In the genomic region with DNA sequence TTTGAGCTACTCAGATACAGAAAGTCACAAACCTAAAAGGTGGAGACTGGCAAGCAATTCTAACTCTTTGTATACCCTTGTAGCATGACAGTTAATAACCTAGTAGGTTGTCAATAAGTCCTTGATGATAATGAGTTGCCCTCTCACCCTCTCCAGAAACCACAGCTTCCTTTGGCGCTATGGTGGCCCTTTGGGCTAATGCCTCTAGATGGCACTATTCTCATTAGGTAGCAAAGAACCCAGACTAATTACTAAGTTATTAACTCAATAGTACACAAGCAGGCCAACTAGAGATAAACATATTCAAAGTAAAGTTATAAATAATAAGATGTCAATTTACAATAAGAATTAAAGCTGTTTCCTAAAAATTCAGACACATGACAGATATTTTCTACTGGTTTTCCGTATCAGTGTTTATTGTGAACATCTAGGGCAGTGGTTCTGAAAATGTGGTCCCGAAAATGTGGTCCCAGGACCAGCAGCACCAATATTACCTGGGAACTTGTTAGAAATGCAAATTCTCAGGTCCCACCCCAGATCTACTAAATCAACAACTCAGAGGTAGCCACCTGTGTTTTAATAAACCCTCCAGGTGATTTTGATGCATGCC, we compare ENCODE assay signal across 8 cellular contexts. TPM values are rescaled to one million over a fixed set of nuclear protein-coding genes. Genes with fewer than 3 reads are reported as not detected.
DNase-seq lines count a peak whose midpoint lies in the region; ATAC-seq, FAIRE-seq and TF ChIP-seq lines count a peak whose summit lies in the region.

No MANE protein-coding gene starts in this region.

- H3K27ac ChIP-seq in SK-N-SH (ENCODE audit: low read depth in 2 of 2, low read length in 1 of 2) (no peak overlapping the region), tibial artery (no peak overlapping the region)

- H3K36me3 ChIP-seq in SK-N-SH (replicated peaks in 1 of 2; ENCODE audit: control insufficient read depth in 1 of 2, insufficient read depth in 2 of 2, low read length in 1 of 2) (peaks cover 11 to 32% of the 10 kb centered on the region in 2 experiments), tibial artery (peaks cover 0 to 4% (median 0%) of the 10 kb centered on the region in 3 donors)

- TF ChIP-seq CTCF in SK-N-SH (IDR thresholded peaks at IDR 0.05) (peak; percentile 91), fibroblast of mammary gland (conservative IDR thresholded peaks at IDR 0.05; ENCODE audit: control insufficient read depth, insufficient read depth, low read depth, low read length) (peak; percentile 69), tibial artery (IDR thresholded peaks at IDR 0.05) (peak; percentile 47)

- no peak overlapping the region for H3K4me2 ChIP-seq in SK-N-SH

- peak; percentile 40 for FAIRE-seq in GM12892 (lab: Jason Lieb, UNC)

- CTCF ChIA-PET in SK-N-SH (lab: Yijun Ruan, JAX) = interaction anchor here (0.5 to 4.8 kb wide), 67 partner anchors 10 to 478 kb away, joined by 3 to 127 read pairs (median 5); a partner anchor contains a TSS

- intact Hi-C loops in tibial artery (cut with DNase I; ENCODE audit: low total_unique reads) = no loop called here

- no peaks in the 10 kb centered on the region for H3K9me2 ChIP-seq in SK-N-SH

- ATAC-seq in HG03108 (IDR thresholded peaks at IDR 0.05; ENCODE audit: unreplicated experiment) (peak; percentile 69), GM18858 (IDR thresholded peaks at IDR 0.05; ENCODE audit: unreplicated experiment) (no peak)

- 91% methylated on average over 3 of the region's 3 CpGs for WGBS in SK-N-SH (ENCODE audit: low lambda C conversion rate)

- H4K20me1 ChIP-seq in SK-N-SH (ENCODE audit: insufficient read depth) = no peaks in the 10 kb centered on the region

- peak; percentile 83 for TF ChIP-seq RAD21 in SK-N-SH (IDR thresholded peaks at IDR 0.05; ENCODE audit: low read length)

- POLR2A ChIA-PET in SK-N-SH (lab: Yijun Ruan, JAX) = interaction anchor here (1.0 kb wide), 1 partner anchor 41 kb away, joined by 4 read pairs; a partner anchor contains a TSS

- H3F3A ChIP-seq in SK-N-SH (replicated peaks; ENCODE audit: insufficient read depth) = no peaks in the 10 kb centered on the region

- H3K27me3 ChIP-seq in SK-N-SH (ENCODE audit: insufficient read depth) (no peaks in the 10 kb centered on the region), tibial artery (no peaks in the 10 kb centered on the region)

- no peaks in the 10 kb centered on the region for H3K79me2 ChIP-seq in SK-N-SH (ENCODE audit: insufficient read depth)

- H3K4me3 ChIP-seq in SK-N-SH (ENCODE audit: low read depth in 2 of 2, low read length in 1 of 2) (no peak overlapping the region; a peak in 1 of 4 replicates), fibroblast of mammary gland (ENCODE audit: control insufficient read depth, low read depth, low read length) (no peak overlapping the region), tibial artery (no peak overlapping the region)

- no peak overlapping the region for H2AFZ ChIP-seq in SK-N-SH (ENCODE audit: low read depth)

- DNase-seq in AG20443 (ENCODE audit: low spot score) (peak; percentile 33), GM12892 (ENCODE audit: insufficient read length) (no peak), SK-N-SH (peak; percentile 50), fibroblast of mammary gland (ENCODE audit: low read depth) (peak; percentile 44), tibial artery (no peak), NK-92 (lab: John Stamatoyannopoulos, UW; ENCODE audit: unreplicated experiment) (no peak)

- TF ChIP-seq POLR2A in GM12892 (IDR thresholded peaks at IDR 0.05; ENCODE audit: low read depth, low read length) = no peak

- no peak overlapping the region for H3K9ac ChIP-seq in SK-N-SH

- no peak for TF ChIP-seq EP300 in SK-N-SH (IDR thresholded peaks at IDR 0.05; ENCODE audit: borderline replicate concordance in 1 of 2, low read depth in 1 of 2, low read length in 1 of 2)

- H3K9me3 ChIP-seq in SK-N-SH = no peaks in the 10 kb centered on the region
- no peaks in the 10 kb centered on the region for H3K9me3 ChIP-seq in tibial artery

- H3K4me1 ChIP-seq in SK-N-SH (ENCODE audit: control insufficient read depth in 1 of 2, insufficient read depth in 2 of 2, low read depth in 1 of 2, low read length in 1 of 2) (no peaks in the 10 kb centered on the region; a peak in 1 of 4 replicates), tibial artery (no peaks in the 10 kb centered on the region)

TF ChIP-seq in SK-N-SH, 30 proteins besides CTCF, POLR2A, EP300 and RAD21:
- TF ChIP-seq NFIC (IDR thresholded peaks at IDR 0.05; ENCODE audit: borderline replicate concordance) = no peak
- peak; percentile 55 for TF ChIP-seq SMC3 (IDR thresholded peaks at IDR 0.05; ENCODE audit: low read depth, low read length)

RNA-seq across cellular contexts. Expression of a gene that starts 41.1 kb away (rescaled TPM):
- polyA plus RNA-seq in GM12892 (2012; ENCODE audit: missing spikeins) = 24.0 TPM
- polyA plus RNA-seq in SK-N-SH (2012; rRNA removed) = 12.7 and 13.9 TPM in 2 replicates
- 16.1 and 17.2 TPM in 2 replicates for polyA plus RNA-seq in SK-N-SH (2012; cell fraction: cytosol; rRNA removed)
- polyA plus RNA-seq in SK-N-SH (2012; cell fraction: nucleus; rRNA removed) = 7.1 and 15.9 TPM in 2 replicates

Comparison
In these comparisons a context has a peak if more than half of its experiments do, and no peak if none do; other contexts are left out.
1. DNase-seq: peak in AG20443 (single experiment), SK-N-SH (single experiment) and fibroblast of mammary gland (single experiment); none in GM12892 (single experiment), tibial artery (0 of 2) and NK-92 (single experiment).
2. Peak in every context shown above with its lines, with median percentiles within 50 percentile points of each other: CTCF ChIP-seq.